25 cellular contexts compared by ENCODE assay signal in the genomic region with DNA sequence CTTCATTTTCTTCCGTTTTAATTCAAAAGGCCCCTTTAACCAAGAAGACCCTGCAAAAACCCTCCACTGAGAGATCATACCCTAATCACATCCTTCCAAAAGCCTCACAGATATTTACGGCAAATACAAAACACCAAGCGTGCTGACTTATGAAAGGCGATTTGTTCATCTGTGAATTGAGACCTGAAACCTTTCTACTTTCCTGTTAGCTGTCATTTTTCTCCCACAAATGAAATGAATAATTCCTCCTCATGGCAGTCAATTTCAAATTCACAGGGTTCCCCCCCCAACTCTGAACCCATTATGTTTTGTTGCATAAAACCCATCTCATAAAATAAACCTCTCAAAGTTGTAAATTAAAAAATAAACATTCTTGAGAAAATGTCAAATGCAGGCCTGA.
"Had no signal": no experiment of that assay in that cellular context is flagged by ENCODE, and none has a peak within 500 bp of the region (broad histone marks: within the 10 kb centered on the region; RNA-seq: fewer than 3 reads in every experiment).

No MANE protein-coding gene starts in this region.

- DNase-seq: activated CD4-positive, alpha-beta T cell treated with anti-CD3 and anti-CD28 coated beads, Interleukin-2, amount 10 ng/mL, durations not matched to agents 24 days and 14 days; activated CD4-positive, CD25-positive, alpha-beta regulatory T cell; activated CD8-positive, alpha-beta memory T cell treated with anti-CD3 and anti-CD28 coated beads, Interleukin-2, amount 50 U/mL, for 48 hours; activated CD8-positive, alpha-beta T cell treated with anti-CD3 and anti-CD28 coated beads, Interleukin-2, amount 10 ng/mL, durations not matched to agents 7 days and 5 days; activated gamma-delta T cell treated with Interleukin-2 at 50 U/mL for 16 hours; activated T-cell treated with anti-CD3 and anti-CD28 coated beads, Interleukin-2, amount 50 U/mL, for 72 hours; amniotic stem cell; brain microvascular endothelial cell; effector CD8-positive, alpha-beta T cell; foreskin fibroblast; glutamatergic neuron; hypothalamus; kidney; left lung; mucosa of descending colon; naive thymus-derived CD4-positive, alpha-beta T cell; stimulated activated CD4-positive, alpha-beta T cell treated with anti-CD3 and anti-CD28 coated beads, Interleukin-15, amount 100 ng/mL, for 24 hours; stimulated activated CD4-positive, alpha-beta T cell treated with anti-CD3 and anti-CD28 coated beads, Interleukin-4, amount 100 ng/mL, for 1 hour; stimulated activated naive B cell treated with anti-CD40 and anti-IgM and Interleukin-4, amounts not matched to agents 10 μg/mL and 1 μg/mL and 100 μg/mL, for 72 hours had no signal

- ATAC-seq: activated CD8-positive, alpha-beta T cell treated with anti-CD3 and anti-CD28 coated beads, Interleukin-2, amount 10 ng/mL, durations not matched to agents 7 days and 5 days; activated T-cell treated with anti-CD3 and anti-CD28 coated beads, Interleukin-2, amount 50 U/mL, for 72 hours; left lung; mucosa of descending colon; naive thymus-derived CD4-positive, alpha-beta T cell; stimulated activated naive B cell treated with anti-CD40 and anti-IgM and Interleukin-4, amounts not matched to agents 10 μg/mL and 1 μg/mL and 100 μg/mL, for 72 hours had no signal

- H3K4me3 Mint-ChIP-seq: activated CD4-positive, alpha-beta T cell treated with anti-CD3 and anti-CD28 coated beads, Interleukin-2, amount 10 ng/mL, durations not matched to agents 24 days and 14 days; activated CD8-positive, alpha-beta T cell treated with anti-CD3 and anti-CD28 coated beads, Interleukin-2, amount 10 ng/mL, durations not matched to agents 7 days and 5 days; activated naive CD8-positive, alpha-beta T cell; activated T-cell treated with anti-CD3 and anti-CD28 coated beads, Interleukin-2, amount 50 U/mL, for 72 hours; central memory CD8-positive, alpha-beta T cell; naive thymus-derived CD4-positive, alpha-beta T cell; stimulated activated naive B cell treated with anti-CD40 and anti-IgM and Interleukin-4, amounts not matched to agents 10 μg/mL and 1 μg/mL and 100 μg/mL, for 72 hours; T-helper 2 cell treated with Interferon-gamma antibody and Interleukin-4, amounts not matched to agents 5 μg/mL and 100 μg/mL, for 36 hours had no signal

- H3K4me3 ChIP-seq: left lung, mucosa of descending colon, right atrium auricular region, tibial nerve had no signal

- H3K27ac ChIP-seq: brain microvascular endothelial cell, left lung, right atrium auricular region, tibial nerve had no signal

- H3K4me1 Mint-ChIP-seq: activated CD4-positive, alpha-beta T cell treated with anti-CD3 and anti-CD28 coated beads, Interleukin-2, amount 10 ng/mL, durations not matched to agents 24 days and 14 days; central memory CD8-positive, alpha-beta T cell; naive thymus-derived CD4-positive, alpha-beta T cell; stimulated activated naive B cell treated with anti-CD40 and anti-IgM and Interleukin-4, amounts not matched to agents 10 μg/mL and 1 μg/mL and 100 μg/mL, for 72 hours had no signal

- H3K9me3 Mint-ChIP-seq: activated CD4-positive, alpha-beta T cell treated with anti-CD3 and anti-CD28 coated beads, Interleukin-2, amount 10 ng/mL, durations not matched to agents 24 days and 14 days; central memory CD8-positive, alpha-beta T cell; T-helper 2 cell treated with Interferon-gamma antibody and Interleukin-4, amounts not matched to agents 5 μg/mL and 100 μg/mL, for 36 hours had no signal

- H3K27me3 Mint-ChIP-seq: central memory CD8-positive, alpha-beta T cell; progenitor cell of endocrine pancreas had no signal

- H3K9me3 ChIP-seq: left lung, mucosa of descending colon, right atrium auricular region, tibial nerve had no signal

- H3K27me3 ChIP-seq: brain microvascular endothelial cell, left lung, right atrium auricular region, tibial nerve had no signal

- H3K36me3 Mint-ChIP-seq: activated naive CD8-positive, alpha-beta T cell; stimulated activated naive B cell treated with anti-CD40 and anti-IgM and Interleukin-4, amounts not matched to agents 10 μg/mL and 1 μg/mL and 100 μg/mL, for 72 hours had no signal

- H3K27ac Mint-ChIP-seq: activated CD4-positive, alpha-beta T cell treated with anti-CD3 and anti-CD28 coated beads, Interleukin-2, amount 10 ng/mL, durations not matched to agents 24 days and 14 days; activated CD8-positive, alpha-beta T cell treated with anti-CD3 and anti-CD28 coated beads, Interleukin-2, amount 10 ng/mL, durations not matched to agents 7 days and 5 days; activated naive CD8-positive, alpha-beta T cell; activated T-cell treated with anti-CD3 and anti-CD28 coated beads, Interleukin-2, amount 50 U/mL, for 72 hours; progenitor cell of endocrine pancreas; stimulated activated naive B cell treated with anti-CD40 and anti-IgM and Interleukin-4, amounts not matched to agents 10 μg/mL and 1 μg/mL and 100 μg/mL, for 72 hours; T-helper 2 cell treated with Interferon-gamma antibody and Interleukin-4, amounts not matched to agents 5 μg/mL and 100 μg/mL, for 36 hours had no signal

- H3K36me3 ChIP-seq: brain microvascular endothelial cell, left lung, right atrium auricular region, tibial nerve had no signal

- H3K4me1 ChIP-seq: left lung had no signal
